In the genomic region with DNA sequence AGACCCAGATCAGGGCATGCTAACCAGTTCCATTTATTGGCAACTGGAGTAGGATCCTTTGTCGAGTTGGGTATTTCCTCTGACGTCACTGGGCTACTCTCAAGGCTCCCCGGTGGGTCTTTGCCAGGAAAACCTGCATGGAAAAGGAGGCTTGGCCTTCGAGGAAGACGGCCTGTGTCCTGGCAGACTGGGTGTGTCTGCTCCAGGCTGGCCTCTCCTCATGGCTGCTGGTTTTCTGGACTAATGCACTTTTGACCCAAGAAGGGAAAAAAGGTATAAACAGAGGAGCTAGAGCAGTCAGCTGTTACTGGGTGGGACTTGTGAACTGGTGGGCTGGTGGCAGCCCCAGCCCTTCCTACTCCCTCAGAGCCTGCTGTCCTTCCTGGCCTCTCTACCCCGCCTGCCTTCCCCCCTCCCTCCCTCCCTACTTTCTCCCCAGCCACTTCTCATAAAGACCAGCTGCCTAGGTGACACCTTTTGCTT, we compare ENCODE assay signal across 8 cellular contexts.
DNase-seq lines count a peak whose midpoint lies in the region; ATAC-seq and TF ChIP-seq lines count a peak whose summit lies in the region.

No MANE protein-coding gene starts in this region.

- H3K9me3 ChIP-seq in MG63 (no peaks in the 10 kb centered on the region), esophagus squamous epithelium (no peaks in the 10 kb centered on the region), osteoblast (ENCODE audit: low read depth, low read length) (no peaks in the 10 kb centered on the region)

- peak overlapping the region in 1 of 2 donors; percentile 36 for H3K27ac Mint-ChIP-seq in natural killer cell treated with Interleukin-12 subunit alpha and Interleukin-12 subunit beta and Interleukin-15 and Interleukin-18, amount 100 ng/mL, for 72 hours

- H3K27ac ChIP-seq in esophagus squamous epithelium (peak overlapping the region; percentile 34 to 81 (median 66)), osteoblast (ENCODE audit: low read depth, low read length) (no peak overlapping the region)

- H3K36me3 Mint-ChIP-seq in natural killer cell treated with Interleukin-12 subunit alpha and Interleukin-12 subunit beta and Interleukin-15 and Interleukin-18, amount 100 ng/mL, for 72 hours = no peaks in the 10 kb centered on the region

- H3K9me3 Mint-ChIP-seq in natural killer cell treated with Interleukin-12 subunit alpha and Interleukin-12 subunit beta and Interleukin-15 and Interleukin-18, amount 100 ng/mL, for 72 hours = no peaks in the 10 kb centered on the region

- ATAC-seq in natural killer cell treated with Interleukin-12 subunit alpha and Interleukin-12 subunit beta and Interleukin-15 and Interleukin-18, amount 100 ng/mL, for 72 hours = no peak

- H3K4me1 ChIP-seq in esophagus squamous epithelium (peaks cover 8 to 13% (median 11%) of the 10 kb centered on the region in 3 donors), osteoblast (ENCODE audit: insufficient read depth, low read length) (no peaks in the 10 kb centered on the region)

- H3K27me3 ChIP-seq in MG63 (no peaks in the 10 kb centered on the region), esophagus squamous epithelium (no peaks in the 10 kb centered on the region), osteoblast (ENCODE audit: insufficient read depth, low read length) (no peaks in the 10 kb centered on the region)

- no peak overlapping the region for H3K4me2 ChIP-seq in osteoblast (ENCODE audit: insufficient read depth, low read length)

- TF ChIP-seq CTCF in esophagus squamous epithelium (IDR thresholded peaks at IDR 0.05) (no peak), osteoblast (IDR thresholded peaks at IDR 0.05; ENCODE audit: extremely low read depth, low read depth, low read length) (no peak)

- peak overlapping the region; percentile 78 for H2AFZ ChIP-seq in osteoblast (ENCODE audit: low read length)

- WGBS in esophagus squamous epithelium, 2 donors = 30 to 49% methylated on average over 3 to 4 of the region's 6 CpGs

- H3K36me3 ChIP-seq in MG63 (no peaks in the 10 kb centered on the region), esophagus squamous epithelium (no peaks in the 10 kb centered on the region), osteoblast (ENCODE audit: insufficient read depth, low read length) (no peaks in the 10 kb centered on the region)

- H3K4me3 ChIP-seq in MG63 (no peak overlapping the region), esophagus squamous epithelium (no peak overlapping the region), osteoblast (ENCODE audit: insufficient read depth, low read length) (no peak overlapping the region)

- in situ Hi-C loops in Caki2 (cut with HindIII; ENCODE audit: low pct_unique_long_range_greater_than_20kb, low sequenced_read_pairs) = no loop called here

- H3K27me3 Mint-ChIP-seq in natural killer cell treated with Interleukin-12 subunit alpha and Interleukin-12 subunit beta and Interleukin-15 and Interleukin-18, amount 100 ng/mL, for 72 hours = no peaks in the 10 kb centered on the region

- H3K4me3 Mint-ChIP-seq in natural killer cell treated with Interleukin-12 subunit alpha and Interleukin-12 subunit beta and Interleukin-15 and Interleukin-18, amount 100 ng/mL, for 72 hours = no peak overlapping the region

- intact Hi-C loops in esophagus squamous epithelium (cut with DNase I) = no loop called here

- H3K79me2 ChIP-seq in osteoblast (ENCODE audit: insufficient read depth, low read length) = no peaks in the 10 kb centered on the region

- peaks cover 0 to 25% of the 10 kb centered on the region in 2 donors for H3K4me1 Mint-ChIP-seq in natural killer cell treated with Interleukin-12 subunit alpha and Interleukin-12 subunit beta and Interleukin-15 and Interleukin-18, amount 100 ng/mL, for 72 hours (ENCODE audit: low read depth in 2 of 2)

- TF ChIP-seq POLR2A in esophagus squamous epithelium (IDR thresholded peaks at IDR 0.05) = no peak

- peak; percentile 94 for DNase-seq in Caki2 (ENCODE audit: low read depth)
- DNase-seq in MG63 = peak; percentile 38
- DNase-seq in esophagus squamous epithelium (lab: John Stamatoyannopoulos, UW) = no peak
- peak; percentile 65 for DNase-seq in osteoblast (ENCODE audit: insufficient read length, low spot score, missing footprints)
- no peak for DNase-seq in activated CD4-positive, alpha-beta T cell treated with anti-CD3 and anti-CD28 coated beads, Interleukin-2, amount 50 U/mL, for 1 hour
- no peak for DNase-seq in natural killer cell treated with Interleukin-12 subunit alpha and Interleukin-12 subunit beta and Interleukin-15 and Interleukin-18, amount 100 ng/mL, for 72 hours (ENCODE audit: low spot score)
- no peak for DNase-seq in NK-92 (lab: John Stamatoyannopoulos, UW; ENCODE audit: unreplicated experiment)
- DNase-seq in putamen (ENCODE audit: low spot score) = no peak

- H4K20me1 ChIP-seq in osteoblast (ENCODE audit: insufficient read depth, low read length) = no peaks in the 10 kb centered on the region

Comparison
In these comparisons a context has a peak if more than half of its experiments do, and no peak if none do; other contexts are left out.
1. DNase-seq: peak in Caki2 (single experiment), MG63 (single experiment) and osteoblast (single experiment); none in esophagus squamous epithelium (single experiment), activated CD4-positive, alpha-beta T cell treated with anti-CD3 and anti-CD28 coated beads, Interleukin-2, amount 50 U/mL, for 1 hour (single experiment), natural killer cell treated with Interleukin-12 subunit alpha and Interleukin-12 subunit beta and Interleukin-15 and Interleukin-18, amount 100 ng/mL, for 72 hours (single experiment), NK-92 (single experiment) and putamen (single experiment).